ENCODE assay signal across 9 cellular contexts in the genomic region with DNA sequence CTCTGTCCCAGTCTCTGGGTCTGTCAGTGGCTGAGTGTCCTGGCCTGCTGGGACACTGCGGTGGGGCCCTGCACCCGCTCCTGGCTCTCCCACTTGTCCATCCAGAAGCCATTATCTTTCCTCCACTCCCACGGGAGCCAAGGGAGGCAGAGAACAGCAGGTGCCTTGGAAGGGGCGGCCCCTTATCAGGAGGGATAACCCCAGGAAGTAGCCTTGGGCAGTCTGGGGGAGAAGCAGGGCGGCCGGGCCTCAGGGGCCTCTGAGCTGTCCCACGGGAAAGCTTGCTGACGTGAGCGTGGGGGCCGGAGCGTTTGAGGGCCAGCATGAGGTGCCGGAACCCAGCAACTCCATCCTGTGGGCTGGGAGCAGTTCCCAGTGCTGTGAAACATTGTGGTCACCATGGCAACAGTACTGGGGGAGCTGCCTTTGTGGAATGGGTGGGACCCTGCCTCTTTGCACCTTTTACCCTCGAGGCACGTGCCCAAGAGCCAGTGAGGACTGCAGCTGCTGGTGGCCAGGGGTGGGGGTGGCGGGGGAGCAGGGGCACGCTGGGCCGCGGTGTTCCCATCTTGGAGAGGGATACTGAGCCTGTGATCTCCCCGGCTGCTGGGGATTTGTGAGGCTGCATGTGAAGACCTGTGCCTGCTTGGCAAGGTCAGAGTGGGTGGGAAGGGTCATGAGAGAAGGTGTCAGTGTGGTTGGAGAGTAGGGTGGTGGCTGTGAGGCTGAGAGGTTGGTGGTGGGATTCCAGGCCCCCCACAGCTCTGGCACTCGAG. TPM values are rescaled to one million over a fixed set of nuclear protein-coding genes. Genes with fewer than 3 reads are reported as not detected.
A peak's percentile ranks its signal among the peaks of the same experiment; 100 is the strongest.
DNase-seq lines count a peak whose midpoint lies in the region; ATAC-seq, FAIRE-seq and TF ChIP-seq lines count a peak whose summit lies in the region.
"Had no signal": no experiment of that assay in that cellular context is flagged by ENCODE, and none has a peak within 500 bp of the region (broad histone marks: within the 10 kb centered on the region; RNA-seq: fewer than 3 reads in every experiment).

No MANE protein-coding gene starts in this region.

- no peak overlapping the region for H3K27ac Mint-ChIP-seq in activated CD4-positive, alpha-beta T cell treated with anti-CD3 and anti-CD28 coated beads, Interleukin-2, amount 10 ng/mL, durations not matched to agents 24 days and 14 days

- FAIRE-seq in RCC 7860 (lab: Jason Lieb, UNC), result no peak

- TF ChIP-seq CTCF in fibroblast of villous mesenchyme (IDR thresholded peaks at IDR 0.05; ENCODE audit: insufficient read depth, low read depth, low read length) (no peak), retinal pigment epithelial cell (conservative IDR thresholded peaks at IDR 0.05; ENCODE audit: low read depth, low read length) (no peak)

- no peaks in the 10 kb centered on the region for H3K27me3 Mint-ChIP-seq in activated T-cell treated with anti-CD3 and anti-CD28 coated beads, Interleukin-2, amount 50 U/mL, for 4 hours (ENCODE audit: low read depth)
- no peaks in the 10 kb centered on the region for H3K27me3 Mint-ChIP-seq in activated CD4-positive, alpha-beta T cell treated with anti-CD3 and anti-CD28 coated beads, Interleukin-2, amount 10 ng/mL, durations not matched to agents 24 days and 14 days

- intact Hi-C loops in activated CD4-positive, alpha-beta T cell treated with anti-CD3 and anti-CD28 coated beads, Interleukin-2, amount 10 ng/mL, durations not matched to agents 24 days and 14 days (cut with micrococcal nuclease), result no loop called here

- H3K4me3 ChIP-seq in fibroblast of villous mesenchyme (ENCODE audit: low read depth, low read length) (no peak overlapping the region), retinal pigment epithelial cell (ENCODE audit: low read length) (no peak overlapping the region)

- no peak for ATAC-seq in activated T-cell treated with anti-CD3 and anti-CD28 coated beads, Interleukin-2, amount 50 U/mL, for 4 hours

- H3K4me3 Mint-ChIP-seq in activated T-cell treated with anti-CD3 and anti-CD28 coated beads, Interleukin-2, amount 50 U/mL, for 4 hours, result no peak overlapping the region
- no peak overlapping the region for H3K4me3 Mint-ChIP-seq in activated CD4-positive, alpha-beta T cell treated with anti-CD3 and anti-CD28 coated beads, Interleukin-2, amount 10 ng/mL, durations not matched to agents 24 days and 14 days
- H3K4me3 Mint-ChIP-seq: immature natural killer cell had no signal

- no peaks in the 10 kb centered on the region for H3K9me3 Mint-ChIP-seq in activated T-cell treated with anti-CD3 and anti-CD28 coated beads, Interleukin-2, amount 50 U/mL, for 4 hours
- H3K9me3 Mint-ChIP-seq in activated CD4-positive, alpha-beta T cell treated with anti-CD3 and anti-CD28 coated beads, Interleukin-2, amount 10 ng/mL, durations not matched to agents 24 days and 14 days, result peaks cover 5% of the 10 kb centered on the region
- H3K9me3 Mint-ChIP-seq: immature natural killer cell had no signal

- H3K36me3 Mint-ChIP-seq in activated T-cell treated with anti-CD3 and anti-CD28 coated beads, Interleukin-2, amount 50 U/mL, for 4 hours (ENCODE audit: insufficient read depth), result peaks cover 3% of the 10 kb centered on the region
- H3K36me3 Mint-ChIP-seq in activated CD4-positive, alpha-beta T cell treated with anti-CD3 and anti-CD28 coated beads, Interleukin-2, amount 10 ng/mL, durations not matched to agents 24 days and 14 days (ENCODE audit: low read depth), result no peaks in the 10 kb centered on the region

- peak; percentile 54 for DNase-seq in G401 (ENCODE audit: low spot score)
- peak; percentile 37 for DNase-seq in RCC 7860 (ENCODE audit: low spot score)
- peak; percentile 94 for DNase-seq in fibroblast of villous mesenchyme (ENCODE audit: low read depth)
- peak; percentile 85 for DNase-seq in retinal pigment epithelial cell (ENCODE audit: low read depth)
- no peak for DNase-seq in activated T-cell treated with anti-CD3 and anti-CD28 coated beads, Interleukin-2, amount 50 U/mL, for 4 hours
- DNase-seq in HuH-7.5 (ENCODE audit: low spot score), result no peak
- no peak for DNase-seq in NCI-H187 (lab: John Stamatoyannopoulos, UW)
- DNase-seq in activated CD4-positive, alpha-beta T cell treated with anti-CD3 and anti-CD28 coated beads, Interleukin-2, amount 10 ng/mL, durations not matched to agents 24 days and 14 days, result no peak
- DNase-seq: immature natural killer cell had no signal

- peaks cover 17% of the 10 kb centered on the region for H3K4me1 Mint-ChIP-seq in activated T-cell treated with anti-CD3 and anti-CD28 coated beads, Interleukin-2, amount 50 U/mL, for 4 hours (ENCODE audit: low read depth)
- peaks cover 3% of the 10 kb centered on the region for H3K4me1 Mint-ChIP-seq in activated CD4-positive, alpha-beta T cell treated with anti-CD3 and anti-CD28 coated beads, Interleukin-2, amount 10 ng/mL, durations not matched to agents 24 days and 14 days

- in situ Hi-C loops in G401 (cut with HindIII; ENCODE audit: low sequenced_read_pairs), result no loop called here

RNA-seq across cellular contexts. Expression of a gene that starts 20.9 kb away (rescaled TPM):
- 5.0 and 8.3 TPM in 2 replicates for total RNA-seq in G401 (2014; rRNA removed; shearing (Covaris generic))
- 2.6 and 3.5 TPM in 2 replicates for total RNA-seq in fibroblast of villous mesenchyme
- total RNA-seq in activated T-cell treated with anti-CD3 and anti-CD28 coated beads, Interleukin-2, amount 50 U/mL, for 4 hours, result 10 to 100 TPM; 14.7 to 20.3 (median 17.0) TPM
- 12.1 and 14.0 TPM in 2 replicates for total RNA-seq in activated CD4-positive, alpha-beta T cell treated with anti-CD3 and anti-CD28 coated beads, Interleukin-2, amount 10 ng/mL, durations not matched to agents 24 days and 14 days

RNA-seq across cellular contexts. Expression of a gene that starts 25.7 kb away (rescaled TPM):
- 2.1 and 2.7 TPM in 2 replicates for total RNA-seq in G401 (2014; rRNA removed; shearing (Covaris generic))
- 2.2 and 2.3 TPM in 2 replicates for total RNA-seq in fibroblast of villous mesenchyme
- total RNA-seq in activated T-cell treated with anti-CD3 and anti-CD28 coated beads, Interleukin-2, amount 50 U/mL, for 4 hours, result 1 to 10 TPM; 7.8 to 9.6 (median 8.9) TPM
- 7.1 and 7.2 TPM in 2 replicates for total RNA-seq in activated CD4-positive, alpha-beta T cell treated with anti-CD3 and anti-CD28 coated beads, Interleukin-2, amount 10 ng/mL, durations not matched to agents 24 days and 14 days

RNA-seq across cellular contexts. Expression of a gene that starts 45.1 kb away (rescaled TPM):
- 2.5 and 4.1 TPM in 2 replicates for total RNA-seq in G401 (2014; rRNA removed; shearing (Covaris generic))
- total RNA-seq in fibroblast of villous mesenchyme, result under 0.01 and 0.32 TPM in 2 replicates
- total RNA-seq in activated T-cell treated with anti-CD3 and anti-CD28 coated beads, Interleukin-2, amount 50 U/mL, for 4 hours, result not detected
- total RNA-seq in activated CD4-positive, alpha-beta T cell treated with anti-CD3 and anti-CD28 coated beads, Interleukin-2, amount 10 ng/mL, durations not matched to agents 24 days and 14 days, result not detected in 2 replicates

RNA-seq across cellular contexts. Expression of a gene that starts 51.2 kb away (rescaled TPM):
- total RNA-seq in G401 (2014; rRNA removed; shearing (Covaris generic)), result 148 and 169 TPM in 2 replicates
- total RNA-seq in fibroblast of villous mesenchyme, result not detected in 2 replicates
- under 1 TPM in 2 of 3 donors, not detected in 1; 0.32 to 0.76 TPM for total RNA-seq in activated T-cell treated with anti-CD3 and anti-CD28 coated beads, Interleukin-2, amount 50 U/mL, for 4 hours
- not detected in 2 replicates for total RNA-seq in activated CD4-positive, alpha-beta T cell treated with anti-CD3 and anti-CD28 coated beads, Interleukin-2, amount 10 ng/mL, durations not matched to agents 24 days and 14 days

Comparison
In these comparisons a context has a peak if more than half of its experiments do, and no peak if none do; other contexts are left out.
1. DNase-seq: peak in G401 (single experiment), RCC 7860 (single experiment), fibroblast of villous mesenchyme (single experiment) and retinal pigment epithelial cell (single experiment); none in activated T-cell treated with anti-CD3 and anti-CD28 coated beads, Interleukin-2, amount 50 U/mL, for 4 hours (single experiment), HuH-7.5 (single experiment), NCI-H187 (0 of 2) and activated CD4-positive, alpha-beta T cell treated with anti-CD3 and anti-CD28 coated beads, Interleukin-2, amount 10 ng/mL, durations not matched to agents 24 days and 14 days (single experiment).